Comparison of ENCODE assay signal across 14 cellular contexts in the genomic region with DNA sequence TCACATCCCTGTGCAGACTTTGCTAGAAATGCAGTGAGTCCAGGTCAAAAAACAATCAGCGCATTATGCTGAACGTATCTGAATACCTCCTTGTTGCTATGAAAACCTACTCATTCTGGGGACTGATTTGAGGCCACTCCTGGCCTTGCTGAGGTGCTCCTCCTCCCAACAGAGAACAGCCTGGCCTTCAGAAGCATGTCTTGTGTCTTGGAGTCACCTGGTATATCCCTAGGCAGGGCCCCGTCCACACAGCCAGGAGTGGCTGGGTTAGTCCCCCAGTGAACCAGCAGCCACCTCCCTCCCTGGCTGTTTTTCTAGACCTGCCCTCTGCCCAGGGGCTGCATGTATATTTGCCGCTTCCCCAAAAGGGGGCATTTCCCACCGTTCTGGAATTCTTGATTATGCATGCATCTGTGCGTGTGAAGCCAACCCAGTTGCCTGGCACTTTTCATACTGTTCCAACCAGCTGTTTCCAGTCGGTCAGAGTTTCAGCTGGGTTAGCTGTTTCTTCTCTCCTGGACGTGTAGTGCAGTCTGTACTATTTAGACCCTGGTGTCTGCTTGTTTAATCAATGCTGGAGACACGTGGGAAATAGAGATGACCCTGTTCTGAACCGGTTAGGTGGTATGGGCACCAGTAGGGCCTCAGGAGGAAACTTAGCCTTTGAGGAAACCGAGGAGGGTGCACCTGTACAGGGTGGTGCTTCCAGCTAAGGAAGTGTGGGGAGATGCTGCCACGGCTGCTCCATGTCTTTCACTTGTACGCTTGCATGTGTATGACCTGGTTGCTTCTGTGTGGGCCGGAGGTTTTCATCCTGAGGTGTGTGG.
A peak's percentile ranks its signal among the peaks of the same experiment; 100 is the strongest.
DNase-seq lines count a peak whose midpoint lies in the region; ATAC-seq lines count a peak whose summit lies in the region.
"Had no signal": no experiment of that assay in that cellular context is flagged by ENCODE, and none has a peak within 500 bp of the region (broad histone marks: within the 10 kb centered on the region; RNA-seq: fewer than 3 reads in every experiment).

No MANE protein-coding gene starts in this region.

- H3K9me3 Mint-ChIP-seq in activated T-cell treated with anti-CD3 and anti-CD28 coated beads, Interleukin-2, amount 50 U/mL, for 24 hours, result no peaks in the 10 kb centered on the region
- no peaks in the 10 kb centered on the region for H3K9me3 Mint-ChIP-seq in activated T-cell treated with anti-CD3 and anti-CD28 coated beads, Interleukin-2, amount 50 U/mL, for 72 hours
- no peaks in the 10 kb centered on the region for H3K9me3 Mint-ChIP-seq in activated CD8-positive, alpha-beta T cell treated with anti-CD3 and anti-CD28 coated beads, Interleukin-2, amount 10 ng/mL, durations not matched to agents 7 days and 5 days (ENCODE audit: insufficient read depth)
- H3K9me3 Mint-ChIP-seq: activated CD4-positive, alpha-beta T cell treated with anti-CD3 and anti-CD28 coated beads, Interleukin-2, amount 10 ng/mL, durations not matched to agents 24 days and 14 days had no signal

- H3K27me3 Mint-ChIP-seq in activated T-cell treated with anti-CD3 and anti-CD28 coated beads, Interleukin-2, amount 50 U/mL, for 24 hours, result peaks cover 27% of the 10 kb centered on the region
- peaks cover 50% of the 10 kb centered on the region for H3K27me3 Mint-ChIP-seq in activated T-cell treated with anti-CD3 and anti-CD28 coated beads, Interleukin-2, amount 50 U/mL, for 72 hours (ENCODE audit: low read depth)
- H3K27me3 Mint-ChIP-seq in activated CD8-positive, alpha-beta T cell treated with anti-CD3 and anti-CD28 coated beads, Interleukin-2, amount 10 ng/mL, durations not matched to agents 7 days and 5 days (ENCODE audit: low read depth), result peaks cover 31% of the 10 kb centered on the region

- CTCF ChIA-PET in activated CD8-positive, alpha-beta T cell treated with anti-CD3 and anti-CD28 coated beads, Interleukin-2, amount 10 ng/mL, durations not matched to agents 7 days and 5 days (lab: Charles Lee), result no interaction called here

- DNase-seq in activated T-cell treated with anti-CD3 and anti-CD28 coated beads, Interleukin-2, amount 50 U/mL, for 24 hours, result peak; percentile 34
- no peak for DNase-seq in activated T-cell treated with anti-CD3 and anti-CD28 coated beads, Interleukin-2, amount 50 U/mL, for 72 hours
- DNase-seq in activated CD8-positive, alpha-beta T cell treated with anti-CD3 and anti-CD28 coated beads, Interleukin-2, amount 10 ng/mL, durations not matched to agents 7 days and 5 days, result no peak
- DNase-seq in left kidney (ENCODE audit: low read depth, low spot score) (peak; percentile 63), H4 (ENCODE audit: low spot score) (no peak)
- peak; percentile 9 for DNase-seq in stimulated activated naive CD8-positive, alpha-beta T cell treated with anti-CD3 and anti-CD28 coated beads, Interleukin-15, Interleukin-2, amounts not matched to agents 100 U/mL and 50 U/mL, for 24 hours
- DNase-seq: activated CD4-positive, alpha-beta T cell treated with anti-CD3 and anti-CD28 coated beads, Interleukin-2, amount 10 ng/mL, durations not matched to agents 24 days and 14 days; NCI-H1048; NCI-H2081; NCI-H526 treated with DMSO at 0.1 percent for 48 hours; PC-3 had no signal

- POLR2A ChIA-PET in activated CD8-positive, alpha-beta T cell treated with anti-CD3 and anti-CD28 coated beads, Interleukin-2, amount 10 ng/mL, durations not matched to agents 7 days and 5 days (lab: Charles Lee), result no interaction called here

- H3K27ac Mint-ChIP-seq in activated T-cell treated with anti-CD3 and anti-CD28 coated beads, Interleukin-2, amount 50 U/mL, for 24 hours, result no peak overlapping the region
- H3K27ac Mint-ChIP-seq in activated T-cell treated with anti-CD3 and anti-CD28 coated beads, Interleukin-2, amount 50 U/mL, for 72 hours, result no peak overlapping the region
- no peak overlapping the region for H3K27ac Mint-ChIP-seq in activated CD8-positive, alpha-beta T cell treated with anti-CD3 and anti-CD28 coated beads, Interleukin-2, amount 10 ng/mL, durations not matched to agents 7 days and 5 days
- H3K27ac Mint-ChIP-seq: activated CD4-positive, alpha-beta T cell treated with anti-CD3 and anti-CD28 coated beads, Interleukin-2, amount 10 ng/mL, durations not matched to agents 24 days and 14 days had no signal

- H3K4me3 Mint-ChIP-seq in activated T-cell treated with anti-CD3 and anti-CD28 coated beads, Interleukin-2, amount 50 U/mL, for 24 hours, result no peak overlapping the region
- H3K4me3 Mint-ChIP-seq in activated T-cell treated with anti-CD3 and anti-CD28 coated beads, Interleukin-2, amount 50 U/mL, for 72 hours, result no peak overlapping the region
- no peak overlapping the region for H3K4me3 Mint-ChIP-seq in activated CD8-positive, alpha-beta T cell treated with anti-CD3 and anti-CD28 coated beads, Interleukin-2, amount 10 ng/mL, durations not matched to agents 7 days and 5 days
- H3K4me3 Mint-ChIP-seq: activated CD4-positive, alpha-beta T cell treated with anti-CD3 and anti-CD28 coated beads, Interleukin-2, amount 10 ng/mL, durations not matched to agents 24 days and 14 days had no signal

- ATAC-seq in activated T-cell treated with anti-CD3 and anti-CD28 coated beads, Interleukin-2, amount 50 U/mL, for 72 hours (replicated peaks in 1 of 2), result no peak
- ATAC-seq in activated CD8-positive, alpha-beta T cell treated with anti-CD3 and anti-CD28 coated beads, Interleukin-2, amount 10 ng/mL, durations not matched to agents 7 days and 5 days, result peak; percentile 55
- peak; percentile 37 for ATAC-seq in stimulated activated naive CD8-positive, alpha-beta T cell treated with anti-CD3 and anti-CD28 coated beads, Interleukin-15, Interleukin-2, amounts not matched to agents 100 U/mL and 50 U/mL, for 24 hours
- no peak for ATAC-seq in GM19328 (IDR thresholded peaks at IDR 0.05; ENCODE audit: unreplicated experiment)
- ATAC-seq in HG03342 (IDR thresholded peaks at IDR 0.05; ENCODE audit: unreplicated experiment), result no peak
- ATAC-seq: K562, PC-3 had no signal

- H3K36me3 Mint-ChIP-seq in activated T-cell treated with anti-CD3 and anti-CD28 coated beads, Interleukin-2, amount 50 U/mL, for 24 hours (ENCODE audit: low read depth), result no peaks in the 10 kb centered on the region
- no peaks in the 10 kb centered on the region for H3K36me3 Mint-ChIP-seq in activated T-cell treated with anti-CD3 and anti-CD28 coated beads, Interleukin-2, amount 50 U/mL, for 72 hours (ENCODE audit: insufficient read depth in 2 of 2)
- H3K36me3 Mint-ChIP-seq in activated CD8-positive, alpha-beta T cell treated with anti-CD3 and anti-CD28 coated beads, Interleukin-2, amount 10 ng/mL, durations not matched to agents 7 days and 5 days (ENCODE audit: low read depth), result no peaks in the 10 kb centered on the region

- H3K4me1 Mint-ChIP-seq in activated T-cell treated with anti-CD3 and anti-CD28 coated beads, Interleukin-2, amount 50 U/mL, for 24 hours (ENCODE audit: low read depth), result peaks cover 12% of the 10 kb centered on the region
- H3K4me1 Mint-ChIP-seq in activated T-cell treated with anti-CD3 and anti-CD28 coated beads, Interleukin-2, amount 50 U/mL, for 72 hours (ENCODE audit: low read depth), result peaks cover 9% of the 10 kb centered on the region
- peaks cover 9% of the 10 kb centered on the region for H3K4me1 Mint-ChIP-seq in activated CD8-positive, alpha-beta T cell treated with anti-CD3 and anti-CD28 coated beads, Interleukin-2, amount 10 ng/mL, durations not matched to agents 7 days and 5 days (ENCODE audit: low read depth)

Comparison
In these comparisons a context has a peak if more than half of its experiments do, and no peak if none do; other contexts are left out.
1. DNase-seq: peak in activated T-cell treated with anti-CD3 and anti-CD28 coated beads, Interleukin-2, amount 50 U/mL, for 24 hours (single experiment), left kidney (single experiment) and stimulated activated naive CD8-positive, alpha-beta T cell treated with anti-CD3 and anti-CD28 coated beads, Interleukin-15, Interleukin-2, amounts not matched to agents 100 U/mL and 50 U/mL, for 24 hours (single experiment); none in activated T-cell treated with anti-CD3 and anti-CD28 coated beads, Interleukin-2, amount 50 U/mL, for 72 hours (0 of 2), activated CD8-positive, alpha-beta T cell treated with anti-CD3 and anti-CD28 coated beads, Interleukin-2, amount 10 ng/mL, durations not matched to agents 7 days and 5 days (single experiment) and H4 (single experiment).
2. ATAC-seq: peak in activated CD8-positive, alpha-beta T cell treated with anti-CD3 and anti-CD28 coated beads, Interleukin-2, amount 10 ng/mL, durations not matched to agents 7 days and 5 days (single experiment) and stimulated activated naive CD8-positive, alpha-beta T cell treated with anti-CD3 and anti-CD28 coated beads, Interleukin-15, Interleukin-2, amounts not matched to agents 100 U/mL and 50 U/mL, for 24 hours (single experiment); none in activated T-cell treated with anti-CD3 and anti-CD28 coated beads, Interleukin-2, amount 50 U/mL, for 72 hours (0 of 2), GM19328 (single experiment) and HG03342 (single experiment).